ENCODE assay signal across 1 cellular context in the genomic region with DNA sequence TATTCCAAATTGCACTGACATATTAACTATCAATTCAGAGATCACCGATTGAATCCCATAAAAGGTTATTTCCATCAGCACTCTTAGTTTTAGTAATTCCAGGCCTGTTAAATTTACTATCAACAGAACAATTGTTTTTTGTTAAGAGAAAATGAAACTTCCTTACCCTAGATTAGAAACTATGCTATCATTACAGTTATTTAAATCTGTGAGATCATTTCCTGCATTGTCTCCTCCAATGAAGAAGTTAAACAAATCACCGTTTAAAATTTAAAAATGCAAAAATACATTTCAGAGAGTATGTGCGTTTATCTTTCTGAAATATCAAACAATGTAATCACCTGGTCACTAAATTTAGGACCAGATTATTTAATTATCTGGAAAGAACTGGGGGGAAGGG.
TF ChIP-seq lines count a peak whose summit lies in the region.

No MANE protein-coding gene starts in this region.

TF ChIP-seq in WTC11, 78 proteins besides CTCF, POLR2A, EP300 and RAD21 (continued from another document):
- TF ChIP-seq, protein P1, sequence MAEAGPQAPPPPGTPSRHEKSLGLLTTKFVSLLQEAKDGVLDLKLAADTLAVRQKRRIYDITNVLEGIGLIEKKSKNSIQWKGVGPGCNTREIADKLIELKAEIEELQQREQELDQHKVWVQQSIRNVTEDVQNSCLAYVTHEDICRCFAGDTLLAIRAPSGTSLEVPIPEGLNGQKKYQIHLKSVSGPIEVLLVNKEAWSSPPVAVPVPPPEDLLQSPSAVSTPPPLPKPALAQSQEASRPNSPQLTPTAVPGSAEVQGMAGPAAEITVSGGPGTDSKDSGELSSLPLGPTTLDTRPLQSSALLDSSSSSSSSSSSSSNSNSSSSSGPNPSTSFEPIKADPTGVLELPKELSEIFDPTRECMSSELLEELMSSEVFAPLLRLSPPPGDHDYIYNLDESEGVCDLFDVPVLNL (CRISPR knock-in tag; IDR thresholded peaks at IDR 0.05; ENCODE audit: borderline replicate concordance, low read depth) = no peak
